Comparison of ENCODE assay signal across 1 cellular context in genomic region chr3:46298871-46299607, GRCh38.
TF ChIP-seq lines count a peak whose summit lies in the region.

No MANE protein-coding gene starts in this region.

TF ChIP-seq in SK-N-SH, 30 proteins besides CTCF, POLR2A, EP300 and RAD21 (continued from another document):
- TF ChIP-seq, protein P1, sequence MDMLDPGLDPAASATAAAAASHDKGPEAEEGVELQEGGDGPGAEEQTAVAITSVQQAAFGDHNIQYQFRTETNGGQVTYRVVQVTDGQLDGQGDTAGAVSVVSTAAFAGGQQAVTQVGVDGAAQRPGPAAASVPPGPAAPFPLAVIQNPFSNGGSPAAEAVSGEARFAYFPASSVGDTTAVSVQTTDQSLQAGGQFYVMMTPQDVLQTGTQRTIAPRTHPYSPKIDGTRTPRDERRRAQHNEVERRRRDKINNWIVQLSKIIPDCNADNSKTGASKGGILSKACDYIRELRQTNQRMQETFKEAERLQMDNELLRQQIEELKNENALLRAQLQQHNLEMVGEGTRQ (IDR thresholded peaks at IDR 0.05; ENCODE audit: borderline replicate concordance, low read depth, low read length): no peak
- TF ChIP-seq, protein P2, sequence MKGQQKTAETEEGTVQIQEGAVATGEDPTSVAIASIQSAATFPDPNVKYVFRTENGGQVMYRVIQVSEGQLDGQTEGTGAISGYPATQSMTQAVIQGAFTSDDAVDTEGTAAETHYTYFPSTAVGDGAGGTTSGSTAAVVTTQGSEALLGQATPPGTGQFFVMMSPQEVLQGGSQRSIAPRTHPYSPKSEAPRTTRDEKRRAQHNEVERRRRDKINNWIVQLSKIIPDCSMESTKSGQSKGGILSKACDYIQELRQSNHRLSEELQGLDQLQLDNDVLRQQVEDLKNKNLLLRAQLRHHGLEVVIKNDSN (IDR thresholded peaks at IDR 0.05; ENCODE audit: borderline replicate concordance, low read depth): no peak
- TF ChIP-seq, protein P3, sequence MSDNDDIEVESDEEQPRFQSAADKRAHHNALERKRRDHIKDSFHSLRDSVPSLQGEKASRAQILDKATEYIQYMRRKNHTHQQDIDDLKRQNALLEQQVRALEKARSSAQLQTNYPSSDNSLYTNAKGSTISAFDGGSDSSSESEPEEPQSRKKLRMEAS (IDR thresholded peaks at IDR 0.05; ENCODE audit: low read depth): no peak
- TF ChIP-seq SMC3 (IDR thresholded peaks at IDR 0.05; ENCODE audit: low read depth, low read length): no peak
- no peak for TF ChIP-seq RXRA (IDR thresholded peaks at IDR 0.05; ENCODE audit: borderline replicate concordance, low read depth)
- TF ChIP-seq TAF1 (IDR thresholded peaks at IDR 0.05; ENCODE audit: borderline replicate concordance, low read depth, low read length): no peak
- no peak for TF ChIP-seq GABPA (IDR thresholded peaks at IDR 0.05; ENCODE audit: low read depth)
- TF ChIP-seq, protein P4, sequence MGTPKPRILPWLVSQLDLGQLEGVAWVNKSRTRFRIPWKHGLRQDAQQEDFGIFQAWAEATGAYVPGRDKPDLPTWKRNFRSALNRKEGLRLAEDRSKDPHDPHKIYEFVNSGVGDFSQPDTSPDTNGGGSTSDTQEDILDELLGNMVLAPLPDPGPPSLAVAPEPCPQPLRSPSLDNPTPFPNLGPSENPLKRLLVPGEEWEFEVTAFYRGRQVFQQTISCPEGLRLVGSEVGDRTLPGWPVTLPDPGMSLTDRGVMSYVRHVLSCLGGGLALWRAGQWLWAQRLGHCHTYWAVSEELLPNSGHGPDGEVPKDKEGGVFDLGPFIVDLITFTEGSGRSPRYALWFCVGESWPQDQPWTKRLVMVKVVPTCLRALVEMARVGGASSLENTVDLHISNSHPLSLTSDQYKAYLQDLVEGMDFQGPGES (IDR thresholded peaks at IDR 0.05; ENCODE audit: low read depth, low read length): no peak
- TF ChIP-seq TEAD4 (IDR thresholded peaks at IDR 0.05; ENCODE audit: borderline replicate concordance, insufficient read depth): no peak
